In the genomic region with DNA sequence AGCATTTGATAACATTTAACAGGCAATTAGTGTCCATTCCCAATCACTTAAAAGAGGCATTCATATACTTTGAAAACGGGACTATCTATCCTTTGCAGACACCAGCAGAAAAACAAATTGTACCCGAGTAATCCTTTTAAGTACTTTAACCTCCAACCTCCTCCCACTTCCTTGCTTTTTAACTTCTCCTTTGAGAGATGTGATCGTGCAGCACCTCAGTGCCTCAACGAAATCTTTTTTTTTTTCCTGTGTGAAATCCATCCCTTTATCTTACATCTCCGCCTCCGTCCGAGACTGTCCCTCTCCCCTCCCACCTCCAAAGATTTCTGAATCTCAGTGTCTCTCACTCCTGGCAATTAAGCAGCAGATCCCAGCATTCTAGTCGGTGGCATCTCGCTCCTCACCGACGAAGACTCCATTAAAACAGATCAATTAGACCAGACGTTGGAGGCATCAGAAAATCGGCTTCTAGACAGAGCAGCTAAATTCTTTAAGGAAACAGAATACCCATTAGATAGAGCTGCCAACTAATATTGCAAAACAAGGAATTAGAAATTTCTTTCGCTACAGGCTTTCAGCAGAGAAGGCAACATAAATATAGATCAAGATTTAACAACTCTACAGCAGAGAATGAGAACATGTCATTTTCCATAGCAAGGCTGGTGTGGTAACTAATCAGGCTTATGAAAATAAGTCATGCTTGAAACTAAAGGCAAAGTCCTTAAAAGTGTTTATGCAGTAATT, we compare ENCODE assay signal across 8 cellular contexts. TPM values are rescaled to one million over a fixed set of nuclear protein-coding genes. Genes with fewer than 3 reads are reported as not detected.
DNase-seq lines count a peak whose midpoint lies in the region; ATAC-seq and TF ChIP-seq lines count a peak whose summit lies in the region.

No MANE protein-coding gene starts in this region.

- CTCF ChIA-PET in T-cell (lab: Charles Lee) = no interaction called here

- peaks cover 71% of the 10 kb centered on the region for H3K27me3 Mint-ChIP-seq in T-helper 2 cell treated with Interferon-gamma antibody and Interleukin-4, amounts not matched to agents 5 μg/mL and 100 μg/mL, for 36 hours (ENCODE audit: low read depth)
- H3K27me3 Mint-ChIP-seq in T-cell = peaks cover 44 to 57% of the 10 kb centered on the region in 2 donors
- H3K27me3 Mint-ChIP-seq in glutamatergic neuron (ENCODE audit: unreplicated experiment) = peaks cover 12% of the 10 kb centered on the region
- H3K27me3 Mint-ChIP-seq in stimulated activated naive B cell treated with anti-CD40 and anti-IgM and Interleukin-4, amounts not matched to agents 10 μg/mL and 1 μg/mL and 100 μg/mL, for 72 hours = peaks cover 45 to 50% of the 10 kb centered on the region in 2 donors

- POLR2A ChIA-PET in T-cell (lab: Charles Lee) = no interaction called here

- no peak for TF ChIP-seq CTCF in glutamatergic neuron (IDR thresholded peaks at IDR 0.05; ENCODE audit: partially characterized antibody, unreplicated experiment)

- H3K36me3 Mint-ChIP-seq in T-helper 2 cell treated with Interferon-gamma antibody and Interleukin-4, amounts not matched to agents 5 μg/mL and 100 μg/mL, for 36 hours (ENCODE audit: low read depth) = no peaks in the 10 kb centered on the region
- H3K36me3 Mint-ChIP-seq in T-cell (no peaks in the 10 kb centered on the region), glutamatergic neuron (ENCODE audit: unreplicated experiment) (no peaks in the 10 kb centered on the region)
- no peaks in the 10 kb centered on the region for H3K36me3 Mint-ChIP-seq in stimulated activated naive B cell treated with anti-CD40 and anti-IgM and Interleukin-4, amounts not matched to agents 10 μg/mL and 1 μg/mL and 100 μg/mL, for 72 hours

- no peak for DNase-seq in T-helper 2 cell treated with Interferon-gamma antibody and Interleukin-4, amounts not matched to agents 5 μg/mL and 100 μg/mL, for 36 hours (ENCODE audit: low spot score)
- DNase-seq in T-helper 2 cell (no peak), T-cell (no peak), glutamatergic neuron (peak; percentile 23)
- DNase-seq in stimulated activated naive B cell treated with anti-CD40 and anti-IgM and Interleukin-4, amounts not matched to agents 10 μg/mL and 1 μg/mL and 100 μg/mL, for 72 hours = no peak
- DNase-seq in stimulated activated CD4-positive, alpha-beta T cell treated with anti-CD3 and anti-CD28 coated beads, Interleukin-4, amount 100 ng/mL, for 24 hours = no peak
- DNase-seq in activated CD4-positive, alpha-beta T cell treated with anti-CD3 and anti-CD28 coated beads, Interleukin-2, amount 50 U/mL, for 48 hours = no peak

- no peaks in the 10 kb centered on the region for H3K9me3 Mint-ChIP-seq in T-helper 2 cell treated with Interferon-gamma antibody and Interleukin-4, amounts not matched to agents 5 μg/mL and 100 μg/mL, for 36 hours
- no peaks in the 10 kb centered on the region for H3K9me3 Mint-ChIP-seq in T-cell
- H3K9me3 Mint-ChIP-seq in glutamatergic neuron (ENCODE audit: unreplicated experiment) = peaks cover 24% of the 10 kb centered on the region
- no peaks in the 10 kb centered on the region for H3K9me3 Mint-ChIP-seq in stimulated activated naive B cell treated with anti-CD40 and anti-IgM and Interleukin-4, amounts not matched to agents 10 μg/mL and 1 μg/mL and 100 μg/mL, for 72 hours

- no peak for ATAC-seq in T-cell (replicated peaks in 1 of 4)
- no peak for ATAC-seq in stimulated activated naive B cell treated with anti-CD40 and anti-IgM and Interleukin-4, amounts not matched to agents 10 μg/mL and 1 μg/mL and 100 μg/mL, for 72 hours (replicated peaks)
- no peak for ATAC-seq in GM18511 (IDR thresholded peaks at IDR 0.05; ENCODE audit: unreplicated experiment)

- H3K4me1 Mint-ChIP-seq in T-helper 2 cell treated with Interferon-gamma antibody and Interleukin-4, amounts not matched to agents 5 μg/mL and 100 μg/mL, for 36 hours (ENCODE audit: low read depth) = peaks cover 16% of the 10 kb centered on the region
- H3K4me1 Mint-ChIP-seq in T-cell (peaks cover 27 to 29% (median 27%) of the 10 kb centered on the region in 3 donors), glutamatergic neuron (ENCODE audit: low read depth, unreplicated experiment) (peaks cover 4% of the 10 kb centered on the region)
- peaks cover 24 to 32% of the 10 kb centered on the region in 2 donors for H3K4me1 Mint-ChIP-seq in stimulated activated naive B cell treated with anti-CD40 and anti-IgM and Interleukin-4, amounts not matched to agents 10 μg/mL and 1 μg/mL and 100 μg/mL, for 72 hours

- no peak overlapping the region for H3K27ac Mint-ChIP-seq in T-helper 2 cell treated with Interferon-gamma antibody and Interleukin-4, amounts not matched to agents 5 μg/mL and 100 μg/mL, for 36 hours
- no peak overlapping the region for H3K27ac Mint-ChIP-seq in T-cell
- peak overlapping the region; percentile 23 for H3K27ac Mint-ChIP-seq in glutamatergic neuron (ENCODE audit: unreplicated experiment)
- no peak overlapping the region for H3K27ac Mint-ChIP-seq in stimulated activated naive B cell treated with anti-CD40 and anti-IgM and Interleukin-4, amounts not matched to agents 10 μg/mL and 1 μg/mL and 100 μg/mL, for 72 hours

- H3K4me3 Mint-ChIP-seq in T-helper 2 cell treated with Interferon-gamma antibody and Interleukin-4, amounts not matched to agents 5 μg/mL and 100 μg/mL, for 36 hours = peak overlapping the region; percentile 76
- H3K4me3 Mint-ChIP-seq in T-cell = peak overlapping the region; percentile 73 to 74 (median 73)
- peak overlapping the region; percentile 91 for H3K4me3 Mint-ChIP-seq in glutamatergic neuron (ENCODE audit: unreplicated experiment)
- H3K4me3 Mint-ChIP-seq in stimulated activated naive B cell treated with anti-CD40 and anti-IgM and Interleukin-4, amounts not matched to agents 10 μg/mL and 1 μg/mL and 100 μg/mL, for 72 hours = peak overlapping the region; percentile 89 to 90

RNA-seq across cellular contexts. Expression of a gene that starts 1.9 kb away (rescaled TPM):
- total RNA-seq in T-cell (not detected), glutamatergic neuron (ENCODE audit: unreplicated experiment) (23.9 TPM)

Comparison
In these comparisons a context has a peak if more than half of its experiments do, and no peak if none do; other contexts are left out.
1. RNA of a gene that starts 1.9 kb away (total RNA-seq): 23.9 TPM in glutamatergic neuron (single experiment); not detected in T-cell; every median in the first group is over 10 times any median in the second.
2. Peak in every context shown above with its lines, with median percentiles within 50 percentile points of each other: H3K4me3 Mint-ChIP-seq.